Comparison of ENCODE assay signal across 8 cellular contexts in genomic region chr1:119647734-119648619, GRCh38. TPM values are rescaled to one million over a fixed set of nuclear protein-coding genes. Genes with fewer than 3 reads are reported as not detected.
DNase-seq lines count a peak whose midpoint lies in the region; ATAC-seq and TF ChIP-seq lines count a peak whose summit lies in the region.

Gene ZNF697, minus strand, starts transcription at chr1:119648266. Its CDS starts 22,166 bp downstream, at chr1:119626100.

- no peaks in the 10 kb centered on the region for H3K36me3 Mint-ChIP-seq in Caco-2 (ENCODE audit: insufficient read depth, unreplicated experiment)
- H3K36me3 Mint-ChIP-seq in activated T-cell treated with anti-CD3 and anti-CD28 coated beads, Interleukin-2, amount 50 U/mL, for 24 hours (ENCODE audit: low read depth) = no peaks in the 10 kb centered on the region
- H3K36me3 Mint-ChIP-seq in naive thymus-derived CD4-positive, alpha-beta T cell = peaks cover 0 to 5% (median 0%) of the 10 kb centered on the region in 5 donors

- no peak within 1 kb of the TSS for H3K27ac ChIP-seq in naive thymus-derived CD4-positive, alpha-beta T cell (ENCODE audit: low read depth, low read length)
- peak within 1 kb of the TSS; percentile 72 for H3K27ac ChIP-seq in suprapubic skin

- H3K4me1 ChIP-seq in Caco-2 (no peaks in the 10 kb centered on the region), suprapubic skin (peaks cover 21% of the 10 kb centered on the region)
- peaks cover 0 to 3% of the 10 kb centered on the region in 2 donors for H3K4me1 ChIP-seq in naive thymus-derived CD4-positive, alpha-beta T cell (ENCODE audit: control insufficient read depth in 2 of 2, insufficient read depth in 2 of 2, low read length in 2 of 2)

- peaks cover under 1% of the 10 kb centered on the region for H3K27me3 Mint-ChIP-seq in Caco-2 (ENCODE audit: insufficient read depth, unreplicated experiment)
- H3K27me3 Mint-ChIP-seq in activated T-cell treated with anti-CD3 and anti-CD28 coated beads, Interleukin-2, amount 50 U/mL, for 24 hours = peaks cover 96% of the 10 kb centered on the region
- peaks cover 65 to 87% (median 79%) of the 10 kb centered on the region in 5 donors for H3K27me3 Mint-ChIP-seq in naive thymus-derived CD4-positive, alpha-beta T cell

- no TSS peak for BruUV-seq in Caco-2 (replicated peaks; lab: Mats Ljungman, UMichigan)

- 1% methylated on average over 10 of the region's 81 CpGs for WGBS in suprapubic skin

- peak within 1 kb of the TSS; percentile 97 for H3K4me3 Mint-ChIP-seq in Caco-2 (ENCODE audit: unreplicated experiment)
- peak within 1 kb of the TSS; percentile 75 for H3K4me3 Mint-ChIP-seq in activated T-cell treated with anti-CD3 and anti-CD28 coated beads, Interleukin-2, amount 50 U/mL, for 24 hours
- H3K4me3 Mint-ChIP-seq in naive thymus-derived CD4-positive, alpha-beta T cell = peak within 1 kb of the TSS; percentile 49 to 74 (median 67)

- peaks cover 9% of the 10 kb centered on the region for H3K4me1 Mint-ChIP-seq in Caco-2 (ENCODE audit: low read depth, unreplicated experiment)
- H3K4me1 Mint-ChIP-seq in activated T-cell treated with anti-CD3 and anti-CD28 coated beads, Interleukin-2, amount 50 U/mL, for 24 hours (ENCODE audit: low read depth) = peaks cover 24% of the 10 kb centered on the region
- H3K4me1 Mint-ChIP-seq in naive thymus-derived CD4-positive, alpha-beta T cell = peaks cover 0 to 18% (median 7%) of the 10 kb centered on the region in 7 donors

- H3K27me3 ChIP-seq in Caco-2 (replicated peaks; ENCODE audit: control insufficient read depth, insufficient read depth, low read length) = no peaks in the 10 kb centered on the region
- H3K27me3 ChIP-seq in naive thymus-derived CD4-positive, alpha-beta T cell (ENCODE audit: control insufficient read depth in 2 of 2, insufficient read depth in 2 of 2, low read length in 2 of 2) = peaks cover 0 to 21% of the 10 kb centered on the region in 2 donors
- H3K27me3 ChIP-seq in suprapubic skin = no peaks in the 10 kb centered on the region

- H3K4me3 ChIP-seq in Caco-2 (ENCODE audit: low read depth, low read length) = peak within 1 kb of the TSS; percentile 89
- H3K4me3 ChIP-seq in fibroblast of the aortic adventitia (ENCODE audit: low read depth, low read length) = peak within 1 kb of the TSS; percentile 94
- H3K4me3 ChIP-seq in naive thymus-derived CD4-positive, alpha-beta T cell (ENCODE audit: low read length) = no peak within 1 kb of the TSS
- peak within 1 kb of the TSS; percentile 61 for H3K4me3 ChIP-seq in suprapubic skin

- no peak for TF ChIP-seq EP300 in suprapubic skin (IDR thresholded peaks at IDR 0.05)

- H3K9me3 Mint-ChIP-seq in Caco-2 (ENCODE audit: unreplicated experiment) = no peaks in the 10 kb centered on the region
- no peaks in the 10 kb centered on the region for H3K9me3 Mint-ChIP-seq in activated T-cell treated with anti-CD3 and anti-CD28 coated beads, Interleukin-2, amount 50 U/mL, for 24 hours
- peaks cover 0 to 4% (median 0%) of the 10 kb centered on the region in 11 donors for H3K9me3 Mint-ChIP-seq in naive thymus-derived CD4-positive, alpha-beta T cell

- CTCF ChIA-PET in Caco-2 (lab: Charles Lee) = interaction anchor here (0.6 to 2.7 kb wide), 7 partner anchors 11 to 38 kb away, joined by 3 to 13 read pairs (median 6); no protein-coding TSS in a partner anchor
- CTCF ChIA-PET in naive thymus-derived CD4-positive, alpha-beta T cell (lab: Charles Lee) = no interaction called here

- intact Hi-C loops in Caco-2 (cut with micrococcal nuclease; ENCODE audit: unreplicated experiment) = loop anchor here (1.0 to 5.0 kb wide), 3 partner anchors 12 to 36 kb away; no protein-coding TSS in a partner anchor
- intact Hi-C loops in naive thymus-derived CD4-positive, alpha-beta T cell (cut with micrococcal nuclease) = no loop called here

- POLR2A ChIA-PET in Caco-2 (lab: Charles Lee) = interaction anchor here (0.6 to 1.5 kb wide), 3 partner anchors 30 to 64 kb away, joined by 3 to 9 read pairs (median 4); partner anchors contain the start of gene PHGDH
- POLR2A ChIA-PET in naive thymus-derived CD4-positive, alpha-beta T cell (lab: Charles Lee) = no interaction called here

- ATAC-seq in GM19395 (IDR thresholded peaks at IDR 0.05; ENCODE audit: unreplicated experiment) (peak; percentile 69), HG03460 (IDR thresholded peaks at IDR 0.05; ENCODE audit: unreplicated experiment) (peak; percentile 69)
- peak; percentile 74 for ATAC-seq in naive thymus-derived CD4-positive, alpha-beta T cell

- peak; percentile 19 to 41 for TF ChIP-seq POLR2A in suprapubic skin (IDR thresholded peaks at IDR 0.05)

- H3K9me3 ChIP-seq in Caco-2 = no peaks in the 10 kb centered on the region
- H3K9me3 ChIP-seq in naive thymus-derived CD4-positive, alpha-beta T cell (ENCODE audit: control insufficient read depth in 2 of 3, low read length in 3 of 3) = no peaks in the 10 kb centered on the region
- H3K9me3 ChIP-seq in suprapubic skin = no peaks in the 10 kb centered on the region

- peak within 1 kb of the TSS; percentile 40 for H3K27ac Mint-ChIP-seq in Caco-2 (ENCODE audit: unreplicated experiment)
- H3K27ac Mint-ChIP-seq in activated T-cell treated with anti-CD3 and anti-CD28 coated beads, Interleukin-2, amount 50 U/mL, for 24 hours = no peak within 1 kb of the TSS
- no peak within 1 kb of the TSS for H3K27ac Mint-ChIP-seq in naive thymus-derived CD4-positive, alpha-beta T cell

- peak; percentile 89 to 93 for DNase-seq in Caco-2
- DNase-seq in NCI-H524 treated with DMSO at 0.1 percent for 48 hours (lab: John Stamatoyannopoulos, UW) = peak; percentile 75
- peak; percentile 66 for DNase-seq in activated T-cell treated with anti-CD3 and anti-CD28 coated beads, Interleukin-2, amount 50 U/mL, for 24 hours
- peak; percentile 98 for DNase-seq in fibroblast of the aortic adventitia (ENCODE audit: low read depth)
- peak in 6 of 9 donors; percentile 2 to 65 (median 10) for DNase-seq in naive thymus-derived CD4-positive, alpha-beta T cell
- peak; percentile 98 for DNase-seq in suprapubic skin (ENCODE audit: low spot score in 2 of 2)

- TF ChIP-seq CTCF in Caco-2 (IDR thresholded peaks at IDR 0.05; ENCODE audit: insufficient read depth in 1 of 2, low read depth in 1 of 2, low read length in 1 of 2, severe bottlenecking in 1 of 2, unreplicated experiment in 1 of 2) (peak; percentile 14 to 21), fibroblast of the aortic adventitia (IDR thresholded peaks at IDR 0.05; ENCODE audit: insufficient read depth, low read length) (peak; percentile 51), suprapubic skin (IDR thresholded peaks at IDR 0.05) (peak in 1 of 2 donors; percentile 35)

- H3K36me3 ChIP-seq in Caco-2 (ENCODE audit: control insufficient read depth, insufficient read depth, low read length) (no peaks in the 10 kb centered on the region), suprapubic skin (no peaks in the 10 kb centered on the region)
- H3K36me3 ChIP-seq in naive thymus-derived CD4-positive, alpha-beta T cell (ENCODE audit: control insufficient read depth in 2 of 3, insufficient read depth in 3 of 3, low read length in 3 of 3) = no peaks in the 10 kb centered on the region

RNA-seq across cellular contexts. Expression of gene ZNF697, which starts in this region (rescaled TPM):
- total RNA-seq in Caco-2 (2022) (2.9 and 3.1 TPM in 2 replicates), fibroblast of the aortic adventitia (ENCODE audit: low replicate concordance) (4.4 and 7.3 TPM in 2 replicates), suprapubic skin (1 to 10 TPM; 2.6 to 8.1 (median 3.7) TPM)
- total RNA-seq in naive thymus-derived CD4-positive, alpha-beta T cell = 1 to 10 TPM in 1 of 5 experiments, under 1 TPM in 4; 0.08 to 2.1 (median 0.24) TPM
- not detected for polyA plus RNA-seq in naive thymus-derived CD4-positive, alpha-beta T cell

Comparison
In these comparisons a context has a peak if more than half of its experiments do, and no peak if none do; other contexts are left out.
1. DNase-seq: peak in every context shown above with its lines; median percentile 98 in fibroblast of the aortic adventitia; 98 in suprapubic skin; 91 in Caco-2; 75 in NCI-H524 treated with DMSO at 0.1 percent for 48 hours; 66 in activated T-cell treated with anti-CD3 and anti-CD28 coated beads, Interleukin-2, amount 50 U/mL, for 24 hours; 10 in naive thymus-derived CD4-positive, alpha-beta T cell.